1 cellular context compared by ENCODE assay signal in genomic region chr17:49230636-49231562, GRCh38.
A peak's percentile ranks its signal among the peaks of the same experiment; 100 is the strongest.
TF ChIP-seq lines count a peak whose summit lies in the region.

A gene with protein sequence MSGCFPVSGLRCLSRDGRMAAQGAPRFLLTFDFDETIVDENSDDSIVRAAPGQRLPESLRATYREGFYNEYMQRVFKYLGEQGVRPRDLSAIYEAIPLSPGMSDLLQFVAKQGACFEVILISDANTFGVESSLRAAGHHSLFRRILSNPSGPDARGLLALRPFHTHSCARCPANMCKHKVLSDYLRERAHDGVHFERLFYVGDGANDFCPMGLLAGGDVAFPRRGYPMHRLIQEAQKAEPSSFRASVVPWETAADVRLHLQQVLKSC (minus strand): TSS chr17:49230787. CDS start chr17:49226691, 4,096 bp downstream.

TF ChIP-seq in HepG2, 621 proteins besides CTCF, POLR2A, EP300 and RAD21 (continued from another document and continues in another):
- TF ChIP-seq, protein P1, sequence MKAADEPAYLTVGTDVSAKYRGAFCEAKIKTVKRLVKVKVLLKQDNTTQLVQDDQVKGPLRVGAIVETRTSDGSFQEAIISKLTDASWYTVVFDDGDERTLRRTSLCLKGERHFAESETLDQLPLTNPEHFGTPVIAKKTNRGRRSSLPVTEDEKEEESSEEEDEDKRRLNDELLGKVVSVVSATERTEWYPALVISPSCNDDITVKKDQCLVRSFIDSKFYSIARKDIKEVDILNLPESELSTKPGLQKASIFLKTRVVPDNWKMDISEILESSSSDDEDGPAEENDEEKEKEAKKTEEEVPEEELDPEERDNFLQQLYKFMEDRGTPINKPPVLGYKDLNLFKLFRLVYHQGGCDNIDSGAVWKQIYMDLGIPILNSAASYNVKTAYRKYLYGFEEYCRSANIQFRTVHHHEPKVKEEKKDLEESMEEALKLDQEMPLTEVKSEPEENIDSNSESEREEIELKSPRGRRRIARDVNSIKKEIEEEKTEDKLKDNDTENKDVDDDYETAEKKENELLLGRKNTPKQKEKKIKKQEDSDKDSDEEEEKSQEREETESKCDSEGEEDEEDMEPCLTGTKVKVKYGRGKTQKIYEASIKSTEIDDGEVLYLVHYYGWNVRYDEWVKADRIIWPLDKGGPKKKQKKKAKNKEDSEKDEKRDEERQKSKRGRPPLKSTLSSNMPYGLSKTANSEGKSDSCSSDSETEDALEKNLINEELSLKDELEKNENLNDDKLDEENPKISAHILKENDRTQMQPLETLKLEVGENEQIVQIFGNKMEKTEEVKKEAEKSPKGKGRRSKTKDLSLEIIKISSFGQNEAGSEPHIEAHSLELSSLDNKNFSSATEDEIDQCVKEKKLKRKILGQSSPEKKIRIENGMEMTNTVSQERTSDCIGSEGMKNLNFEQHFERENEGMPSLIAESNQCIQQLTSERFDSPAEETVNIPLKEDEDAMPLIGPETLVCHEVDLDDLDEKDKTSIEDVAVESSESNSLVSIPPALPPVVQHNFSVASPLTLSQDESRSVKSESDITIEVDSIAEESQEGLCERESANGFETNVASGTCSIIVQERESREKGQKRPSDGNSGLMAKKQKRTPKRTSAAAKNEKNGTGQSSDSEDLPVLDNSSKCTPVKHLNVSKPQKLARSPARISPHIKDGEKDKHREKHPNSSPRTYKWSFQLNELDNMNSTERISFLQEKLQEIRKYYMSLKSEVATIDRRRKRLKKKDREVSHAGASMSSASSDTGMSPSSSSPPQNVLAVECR (CRISPR knock-in tag; IDR thresholded peaks at IDR 0.05; ENCODE audit: borderline replicate concordance): peak; percentile 39; the same call in 1 of the 2 replicates
- no peak for TF ChIP-seq IRX3 (CRISPR knock-in tag; IDR thresholded peaks at IDR 0.05; ENCODE audit: borderline replicate concordance, low read depth)
- no peak for TF ChIP-seq ZBTB40 (IDR thresholded peaks at IDR 0.05)
- TF ChIP-seq ZBTB40 (CRISPR knock-in tag; IDR thresholded peaks at IDR 0.05): no peak
- no peak for TF ChIP-seq SMAD3 (CRISPR knock-in tag; IDR thresholded peaks at IDR 0.05)
- no peak for TF ChIP-seq CREBL2 (CRISPR knock-in tag; IDR thresholded peaks at IDR 0.05; ENCODE audit: borderline replicate concordance)
- peak; percentile 27; the same call in 1 of the 2 replicates for TF ChIP-seq ZNF614 (CRISPR knock-in tag; IDR thresholded peaks at IDR 0.05; ENCODE audit: borderline replicate concordance)
- TF ChIP-seq MAZ (IDR thresholded peaks at IDR 0.05; ENCODE audit: borderline replicate concordance, low read depth, low read length): 0 out of 2 replicates have a peak, but pooled peaks have one; percentile 9
- no peak; the same call in 1 of the 2 replicates for TF ChIP-seq MAZ (CRISPR knock-in tag; IDR thresholded peaks at IDR 0.05; ENCODE audit: low read depth)
- TF ChIP-seq MLLT10 (CRISPR knock-in tag; IDR thresholded peaks at IDR 0.05): no peak
- peak; percentile 53; the same call in 1 of the 2 replicates for TF ChIP-seq SALL1 (CRISPR knock-in tag; IDR thresholded peaks at IDR 0.05)
- peak; percentile 28; the same call in 1 of the 2 replicates for TF ChIP-seq CBFB (CRISPR knock-in tag; IDR thresholded peaks at IDR 0.05)
- TF ChIP-seq POGZ (CRISPR knock-in tag; IDR thresholded peaks at IDR 0.05): peak; percentile 37; the same call in 1 of the 2 replicates
- TF ChIP-seq ZNF484 (CRISPR knock-in tag; IDR thresholded peaks at IDR 0.05; ENCODE audit: borderline replicate concordance, low read depth): no peak
- no peak for TF ChIP-seq ZNF775 (CRISPR knock-in tag; IDR thresholded peaks at IDR 0.05; ENCODE audit: borderline replicate concordance)
- TF ChIP-seq ZNF136 (CRISPR knock-in tag; IDR thresholded peaks at IDR 0.05; ENCODE audit: low read depth): 0 out of 2 replicates have a peak, but pooled peaks have one; percentile 67
- 0 out of 2 replicates have a peak, but pooled peaks have one; percentile 33 for TF ChIP-seq RELA (CRISPR knock-in tag; IDR thresholded peaks at IDR 0.05)
- peak; percentile 31; the same call in 1 of the 2 replicates for TF ChIP-seq RXRA (CRISPR knock-in tag; IDR thresholded peaks at IDR 0.05)
- no peak for TF ChIP-seq BCL6 (CRISPR knock-in tag; IDR thresholded peaks at IDR 0.05)
- TF ChIP-seq MAX (IDR thresholded peaks at IDR 0.05): no peak
- TF ChIP-seq HOXA3 (CRISPR knock-in tag; IDR thresholded peaks at IDR 0.05): peak; percentile 63
- no peak for TF ChIP-seq PRMT3 (CRISPR knock-in tag; IDR thresholded peaks at IDR 0.05; ENCODE audit: borderline replicate concordance, low read depth)
- TF ChIP-seq ZMYM4 (CRISPR knock-in tag; IDR thresholded peaks at IDR 0.05): peak; percentile 60; the same call in 1 of the 2 replicates
- no peak for TF ChIP-seq MXD1 (CRISPR knock-in tag; IDR thresholded peaks at IDR 0.05)
- TF ChIP-seq FOXA1 (IDR thresholded peaks at IDR 0.05): no peak
- TF ChIP-seq FOXA1 (CRISPR knock-in tag; IDR thresholded peaks at IDR 0.05): no peak
- TF ChIP-seq ZNF598 (CRISPR knock-in tag; IDR thresholded peaks at IDR 0.05; ENCODE audit: borderline replicate concordance): peak; percentile 68; the same call in 1 of the 2 replicates
- no peak for TF ChIP-seq ZNF354B (CRISPR knock-in tag; IDR thresholded peaks at IDR 0.05)
- TF ChIP-seq DR1 (CRISPR knock-in tag; IDR thresholded peaks at IDR 0.05): no peak
- TF ChIP-seq KDM5B (CRISPR knock-in tag; IDR thresholded peaks at IDR 0.05; ENCODE audit: borderline replicate concordance): 0 out of 2 replicates have a peak, but pooled peaks have one; percentile 22
- TF ChIP-seq, protein P2, sequence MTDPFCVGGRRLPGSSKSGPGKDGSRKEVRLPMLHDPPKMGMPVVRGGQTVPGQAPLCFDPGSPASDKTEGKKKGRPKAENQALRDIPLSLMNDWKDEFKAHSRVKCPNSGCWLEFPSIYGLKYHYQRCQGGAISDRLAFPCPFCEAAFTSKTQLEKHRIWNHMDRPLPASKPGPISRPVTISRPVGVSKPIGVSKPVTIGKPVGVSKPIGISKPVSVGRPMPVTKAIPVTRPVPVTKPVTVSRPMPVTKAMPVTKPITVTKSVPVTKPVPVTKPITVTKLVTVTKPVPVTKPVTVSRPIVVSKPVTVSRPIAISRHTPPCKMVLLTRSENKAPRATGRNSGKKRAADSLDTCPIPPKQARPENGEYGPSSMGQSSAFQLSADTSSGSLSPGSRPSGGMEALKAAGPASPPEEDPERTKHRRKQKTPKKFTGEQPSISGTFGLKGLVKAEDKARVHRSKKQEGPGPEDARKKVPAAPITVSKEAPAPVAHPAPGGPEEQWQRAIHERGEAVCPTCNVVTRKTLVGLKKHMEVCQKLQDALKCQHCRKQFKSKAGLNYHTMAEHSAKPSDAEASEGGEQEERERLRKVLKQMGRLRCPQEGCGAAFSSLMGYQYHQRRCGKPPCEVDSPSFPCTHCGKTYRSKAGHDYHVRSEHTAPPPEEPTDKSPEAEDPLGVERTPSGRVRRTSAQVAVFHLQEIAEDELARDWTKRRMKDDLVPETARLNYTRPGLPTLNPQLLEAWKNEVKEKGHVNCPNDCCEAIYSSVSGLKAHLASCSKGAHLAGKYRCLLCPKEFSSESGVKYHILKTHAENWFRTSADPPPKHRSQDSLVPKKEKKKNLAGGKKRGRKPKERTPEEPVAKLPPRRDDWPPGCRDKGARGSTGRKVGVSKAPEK (CRISPR knock-in tag; IDR thresholded peaks at IDR 0.05; ENCODE audit: borderline replicate concordance): 0 out of 2 replicates have a peak, but pooled peaks have one; percentile 53
- peak; percentile 67; the same call in 1 of the 2 replicates for TF ChIP-seq GABPB1 (CRISPR knock-in tag; IDR thresholded peaks at IDR 0.05)
- peak; percentile 84 for TF ChIP-seq TCF7 (IDR thresholded peaks at IDR 0.05; ENCODE audit: low read depth)
- TF ChIP-seq GLI4 (CRISPR knock-in tag; IDR thresholded peaks at IDR 0.05; ENCODE audit: borderline replicate concordance): peak; percentile 78; the same call in 1 of the 2 replicates
- 0 out of 2 replicates have a peak, but pooled peaks have one; percentile 24 for TF ChIP-seq KMT2A (CRISPR knock-in tag; IDR thresholded peaks at IDR 0.05)
- TF ChIP-seq, protein P3, sequence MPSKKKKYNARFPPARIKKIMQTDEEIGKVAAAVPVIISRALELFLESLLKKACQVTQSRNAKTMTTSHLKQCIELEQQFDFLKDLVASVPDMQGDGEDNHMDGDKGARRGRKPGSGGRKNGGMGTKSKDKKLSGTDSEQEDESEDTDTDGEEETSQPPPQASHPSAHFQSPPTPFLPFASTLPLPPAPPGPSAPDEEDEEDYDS (CRISPR knock-in tag; IDR thresholded peaks at IDR 0.05): peak; percentile 52; the same call in 1 of the 2 replicates
- TF ChIP-seq GFI1 (CRISPR knock-in tag; IDR thresholded peaks at IDR 0.05; ENCODE audit: borderline replicate concordance): peak; percentile 39; the same call in 1 of the 2 replicates
- TF ChIP-seq ZNF746 (CRISPR knock-in tag; IDR thresholded peaks at IDR 0.05): peak; percentile 28; the same call in 1 of the 2 replicates
- TF ChIP-seq ZBTB33 (CRISPR knock-in tag; IDR thresholded peaks at IDR 0.05): no peak
- peak; percentile 52 for TF ChIP-seq ZNF501 (CRISPR knock-in tag; IDR thresholded peaks at IDR 0.05)
- TF ChIP-seq, protein P4, sequence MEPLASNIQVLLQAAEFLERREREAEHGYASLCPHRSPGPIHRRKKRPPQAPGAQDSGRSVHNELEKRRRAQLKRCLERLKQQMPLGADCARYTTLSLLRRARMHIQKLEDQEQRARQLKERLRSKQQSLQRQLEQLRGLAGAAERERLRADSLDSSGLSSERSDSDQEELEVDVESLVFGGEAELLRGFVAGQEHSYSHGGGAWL (CRISPR knock-in tag; IDR thresholded peaks at IDR 0.05): peak; percentile 42; the same call in 1 of the 2 replicates
